In the genomic region with DNA sequence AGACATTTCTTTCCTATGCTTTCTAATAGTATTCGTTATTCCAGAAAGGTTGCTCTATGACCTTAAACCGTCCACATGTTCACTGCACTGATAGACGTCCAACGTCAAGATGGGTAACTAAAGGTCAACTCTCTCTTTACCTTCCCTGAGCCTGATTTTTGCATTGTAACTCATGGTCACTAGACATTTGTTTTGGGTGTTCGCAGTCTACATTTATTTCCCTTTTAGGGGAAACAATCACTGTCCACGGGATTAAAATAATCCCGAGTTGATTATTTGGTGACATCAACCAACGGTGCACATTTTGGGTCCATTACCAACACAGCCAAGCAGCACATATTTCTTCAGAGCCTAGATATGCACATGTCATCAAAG, we compare ENCODE assay signal across 8 cellular contexts. TPM values are rescaled to one million over a fixed set of nuclear protein-coding genes. Genes with fewer than 3 reads are reported as not detected.
A peak's percentile ranks its signal among the peaks of the same experiment; 100 is the strongest.
DNase-seq lines count a peak whose midpoint lies in the region; ATAC-seq lines count a peak whose summit lies in the region.

No MANE protein-coding gene starts in this region.

- no peaks in the 10 kb centered on the region for H3K27me3 Mint-ChIP-seq in activated T-cell treated with anti-CD3 and anti-CD28 coated beads, Interleukin-2, amount 50 U/mL, for 4 hours (ENCODE audit: low read depth)
- H3K27me3 Mint-ChIP-seq in T-cell, result no peaks in the 10 kb centered on the region

- H3K4me3 ChIP-seq in skin epidermis, result peak overlapping the region; percentile 70 to 95 (median 81)

- DNase-seq in activated T-cell treated with anti-CD3 and anti-CD28 coated beads, Interleukin-2, amount 50 U/mL, for 4 hours, result no peak
- DNase-seq in activated T-cell treated with anti-CD3 and anti-CD28 coated beads for 4 hours, result no peak
- peak in 1 of 34 experiments; percentile 0 for DNase-seq in T-cell
- DNase-seq in left ventricle myocardium superior, result no peak
- DNase-seq in CD1c-positive myeloid dendritic cell (ENCODE audit: extremely low spot score), result no peak
- no peak for DNase-seq in midbrain (lab: John Stamatoyannopoulos, UW)

- POLR2A ChIA-PET in T-cell (lab: Charles Lee), result no interaction called here

- peak overlapping the region; percentile 82 to 93 for H3K27ac Mint-ChIP-seq in T-cell

- H3K4me1 Mint-ChIP-seq in activated T-cell treated with anti-CD3 and anti-CD28 coated beads, Interleukin-2, amount 50 U/mL, for 4 hours (ENCODE audit: low read depth), result peaks cover 45% of the 10 kb centered on the region
- peaks cover 55 to 58% (median 56%) of the 10 kb centered on the region in 3 donors for H3K4me1 Mint-ChIP-seq in T-cell

- CTCF ChIA-PET in T-cell (lab: Charles Lee), result interaction anchor here in 1 of 2 donors (0.6 kb wide), 1 partner anchor 570 kb away, joined by 3 read pairs; no protein-coding TSS in a partner anchor

- peak overlapping the region in 14 of 21 experiments; percentile 42 to 88 (median 82) for H3K27ac ChIP-seq in skin epidermis

- H3K9me3 Mint-ChIP-seq in activated T-cell treated with anti-CD3 and anti-CD28 coated beads, Interleukin-2, amount 50 U/mL, for 4 hours, result no peaks in the 10 kb centered on the region
- no peaks in the 10 kb centered on the region for H3K9me3 Mint-ChIP-seq in T-cell

- H3K36me3 Mint-ChIP-seq in activated T-cell treated with anti-CD3 and anti-CD28 coated beads, Interleukin-2, amount 50 U/mL, for 4 hours (ENCODE audit: insufficient read depth), result peaks cover 1% of the 10 kb centered on the region
- H3K36me3 Mint-ChIP-seq in T-cell, result no peaks in the 10 kb centered on the region

- intact Hi-C loops in left ventricle myocardium superior (cut with micrococcal nuclease), result no loop called here

- no peak for ATAC-seq in activated T-cell treated with anti-CD3 and anti-CD28 coated beads, Interleukin-2, amount 50 U/mL, for 4 hours
- ATAC-seq in T-cell (replicated peaks in 1 of 4), result peak in 2 of 4 experiments; percentile 4 to 8
- ATAC-seq in left ventricle myocardium superior, result peak; percentile 33
- ATAC-seq in HG02678 (IDR thresholded peaks at IDR 0.05; ENCODE audit: unreplicated experiment), result no peak

- peak overlapping the region; percentile 96 for H3K4me3 Mint-ChIP-seq in activated T-cell treated with anti-CD3 and anti-CD28 coated beads, Interleukin-2, amount 50 U/mL, for 4 hours
- peak overlapping the region; percentile 95 to 97 (median 96) for H3K4me3 Mint-ChIP-seq in T-cell

RNA-seq across cellular contexts. Expression of a gene that starts 0.5 kb away (rescaled TPM):
- total RNA-seq in activated T-cell treated with anti-CD3 and anti-CD28 coated beads, Interleukin-2, amount 50 U/mL, for 4 hours, result 10 to 100 TPM; 21.1 to 26.4 (median 22.5) TPM
- total RNA-seq in T-cell (10 to 100 TPM; 14.2 to 25.0 (median 17.8) TPM), left ventricle myocardium superior (252 TPM)

RNA-seq across cellular contexts. Expression of a gene that starts 57.8 kb away (rescaled TPM):
- total RNA-seq in activated T-cell treated with anti-CD3 and anti-CD28 coated beads, Interleukin-2, amount 50 U/mL, for 4 hours, result 1 to 10 TPM; 1.3 to 2.2 (median 2.0) TPM
- total RNA-seq in T-cell, result 1 to 10 TPM; 3.3 to 7.8 (median 5.8) TPM
- 8.1 TPM for total RNA-seq in left ventricle myocardium superior
